30 cellular contexts compared by ENCODE assay signal in the genomic region with DNA sequence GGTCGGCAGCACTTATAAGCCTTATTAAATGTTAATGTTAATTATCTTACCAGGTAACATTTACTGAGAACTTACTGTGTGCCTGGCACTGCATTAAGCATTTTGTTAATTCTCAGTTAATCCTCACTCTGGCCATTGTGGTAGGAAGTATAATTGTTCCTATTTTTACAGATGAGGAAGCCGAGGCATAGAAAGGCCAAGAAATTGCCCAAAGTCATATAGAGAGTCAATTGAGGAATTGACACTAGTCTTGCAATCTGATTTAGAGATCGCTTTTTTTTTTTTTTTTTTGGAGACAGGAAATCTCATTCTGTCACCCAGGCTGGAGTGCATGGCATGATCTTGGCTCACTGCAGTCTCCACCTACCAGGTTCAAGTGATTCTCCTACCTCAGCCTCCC.
"Had no signal": no experiment of that assay in that cellular context is flagged by ENCODE, and none has a peak within 500 bp of the region (broad histone marks: within the 10 kb centered on the region; RNA-seq: fewer than 3 reads in every experiment).

No MANE protein-coding gene starts in this region.

- H3K4me1 ChIP-seq: colonic mucosa, esophagus squamous epithelium, gastrocnemius medialis, pancreas, psoas muscle, thyroid gland, upper lobe of left lung had no signal

- H3K4me3 Mint-ChIP-seq: activated CD4-positive, alpha-beta T cell treated with anti-CD3 and anti-CD28 coated beads for 36 hours; activated naive CD8-positive, alpha-beta T cell; mesothelial cell of epicardium; naive thymus-derived CD8-positive, alpha-beta T cell; neural crest cell; stimulated activated effector memory CD8-positive, alpha-beta T cell treated with anti-CD3 and anti-CD28 coated beads, Interleukin-12 subunit alpha, Interleukin-12 subunit beta, amount 100 ng/mL, for 72 hours; stimulated activated naive CD8-positive, alpha-beta T cell treated with anti-CD3 and anti-CD28 coated beads, Interleukin-15, amount 100 ng/mL, for 72 hours; WTC11 had no signal

- ATAC-seq: activated CD4-positive, alpha-beta T cell treated with anti-CD3 and anti-CD28 coated beads for 36 hours; gastrocnemius medialis; naive thymus-derived CD8-positive, alpha-beta T cell; psoas muscle; stimulated activated effector memory CD8-positive, alpha-beta T cell treated with anti-CD3 and anti-CD28 coated beads, Interleukin-12 subunit alpha, Interleukin-12 subunit beta, amount 100 ng/mL, for 72 hours; stimulated activated naive CD8-positive, alpha-beta T cell treated with anti-CD3 and anti-CD28 coated beads, Interleukin-15, amount 100 ng/mL, for 72 hours; WTC11 had no signal

- H3K36me3 Mint-ChIP-seq: activated naive CD8-positive, alpha-beta T cell; brain; mesothelial cell of epicardium; naive thymus-derived CD8-positive, alpha-beta T cell; stimulated activated effector memory CD8-positive, alpha-beta T cell treated with anti-CD3 and anti-CD28 coated beads, Interleukin-12 subunit alpha, Interleukin-12 subunit beta, amount 100 ng/mL, for 72 hours had no signal

- H3K27me3 ChIP-seq: colonic mucosa, gastrocnemius medialis, hepatocyte, pancreas, sigmoid colon, thyroid gland, upper lobe of left lung had no signal

- H3K27me3 Mint-ChIP-seq: activated CD4-positive, alpha-beta T cell treated with anti-CD3 and anti-CD28 coated beads for 36 hours; activated naive CD8-positive, alpha-beta T cell had no signal

- H3K4me1 Mint-ChIP-seq: activated CD4-positive, alpha-beta T cell treated with anti-CD3 and anti-CD28 coated beads for 36 hours; naive thymus-derived CD8-positive, alpha-beta T cell; neural crest cell; stimulated activated effector memory CD8-positive, alpha-beta T cell treated with anti-CD3 and anti-CD28 coated beads, Interleukin-12 subunit alpha, Interleukin-12 subunit beta, amount 100 ng/mL, for 72 hours; stimulated activated naive CD8-positive, alpha-beta T cell treated with anti-CD3 and anti-CD28 coated beads, Interleukin-15, amount 100 ng/mL, for 72 hours had no signal

- H3K9me3 Mint-ChIP-seq: brain; mesothelial cell of epicardium; neural crest cell; stimulated activated effector memory CD8-positive, alpha-beta T cell treated with anti-CD3 and anti-CD28 coated beads, Interleukin-12 subunit alpha, Interleukin-12 subunit beta, amount 100 ng/mL, for 72 hours; stimulated activated naive CD8-positive, alpha-beta T cell treated with anti-CD3 and anti-CD28 coated beads, Interleukin-15, amount 100 ng/mL, for 72 hours had no signal

- DNase-seq: activated CD4-positive, alpha-beta T cell treated with anti-CD3 and anti-CD28 coated beads for 36 hours; activated CD4-positive, alpha-beta T cell treated with anti-CD3 and anti-CD28 coated beads, Interleukin-2, amount 50 U/mL, for 48 hours; activated CD8-positive, alpha-beta memory T cell treated with anti-CD3 and anti-CD28 coated beads for 24 hours; activated effector memory CD4-positive, alpha-beta T cell treated with Interleukin-2 at 50 U/mL for 16 hours; activated naive CD4-positive, alpha-beta T cell treated with Interleukin-2 at 50 U/mL for 16 hours; cerebellar nuclear complex; effector CD8-positive, alpha-beta T cell; esophagus squamous epithelium; gastrocnemius medialis; mammary epithelial cell; naive thymus-derived CD8-positive, alpha-beta T cell; sigmoid colon; small intestine; stimulated activated CD4-positive, alpha-beta T cell treated with anti-CD3 and anti-CD28 coated beads, Interleukin-4, amount 100 ng/mL, for 24 hours; stimulated activated naive CD8-positive, alpha-beta T cell treated with anti-CD3 and anti-CD28 coated beads, Interleukin-15, amount 100 ng/mL, for 72 hours; T-helper 2 cell; upper lobe of left lung had no signal

- H3K4me2 ChIP-seq: hepatocyte had no signal

- H3K36me3 ChIP-seq: cardiac muscle cell, colonic mucosa, esophagus squamous epithelium, gastrocnemius medialis, pancreas, sigmoid colon, thyroid gland, upper lobe of left lung had no signal

- H3K9me3 ChIP-seq: colonic mucosa, esophagus squamous epithelium, gastrocnemius medialis, pancreas, psoas muscle, sigmoid colon, thyroid gland, upper lobe of left lung had no signal

- H3K27ac ChIP-seq: cardiac muscle cell, colonic mucosa, epithelial cell of prostate, esophagus squamous epithelium, gastrocnemius medialis, hepatocyte, pancreas, psoas muscle, sigmoid colon, thyroid gland, upper lobe of left lung had no signal

- H3K27ac Mint-ChIP-seq: activated CD4-positive, alpha-beta T cell treated with anti-CD3 and anti-CD28 coated beads for 36 hours; activated naive CD8-positive, alpha-beta T cell; mesothelial cell of epicardium; naive thymus-derived CD8-positive, alpha-beta T cell; stimulated activated effector memory CD8-positive, alpha-beta T cell treated with anti-CD3 and anti-CD28 coated beads, Interleukin-12 subunit alpha, Interleukin-12 subunit beta, amount 100 ng/mL, for 72 hours; stimulated activated naive CD8-positive, alpha-beta T cell treated with anti-CD3 and anti-CD28 coated beads, Interleukin-15, amount 100 ng/mL, for 72 hours; WTC11 had no signal

- H3K4me3 ChIP-seq: cardiac muscle cell, colonic mucosa, esophagus squamous epithelium, gastrocnemius medialis, hepatocyte, pancreas, psoas muscle, sigmoid colon, thyroid gland, upper lobe of left lung had no signal
